8 cellular contexts compared by ENCODE assay signal in genomic region chr6:122530440-122531046, GRCh38. TPM values are rescaled to one million over a fixed set of nuclear protein-coding genes. Genes with fewer than 3 reads are reported as not detected.
DNase-seq lines count a peak whose midpoint lies in the region; ATAC-seq, FAIRE-seq and TF ChIP-seq lines count a peak whose summit lies in the region.

No MANE protein-coding gene starts in this region.

- ATAC-seq in HG02763 (IDR thresholded peaks at IDR 0.05; ENCODE audit: unreplicated experiment) (peak; percentile 94), SK-N-SH treated with all-trans-retinoic acid at 6 μM for 48 hours (peak; percentile 98), GM12878 (peak; percentile 96)

- intact Hi-C loops in A673 (cut with micrococcal nuclease; ENCODE audit: unreplicated experiment) = loop anchor here (1.0 to 10.0 kb wide), 4 partner anchors 38 to 1096 kb away; partner anchors contain the start of gene GJA1
- intact Hi-C loops in GM12878 (cut with micrococcal nuclease; ENCODE audit: unreplicated experiment) = loop anchor here (1.0 kb wide), 4 partner anchors 38 to 196 kb away; no protein-coding TSS in a partner anchor

- H3K4me2 ChIP-seq in GM12878 (ENCODE audit: control insufficient read depth, insufficient read depth) = no peak overlapping the region

- H3K9ac ChIP-seq in GM12878 (ENCODE audit: control insufficient read depth, insufficient read depth, low read length) = no peak overlapping the region

- SMC1A ChIA-PET in GM12878 (lab: Charles Lee; ENCODE audit: uncharacterized antibody, unreplicated experiment) = interaction anchor here (0.6 to 5.1 kb wide), 41 partner anchors 11 to 1754 kb away, joined by 3 to 168 read pairs (median 4); partner anchors contain the start of gene SERINC1

- in situ Hi-C loops in GM13976 (cut with MboI; ENCODE audit: low sequenced_read_pairs, unreplicated experiment) (no loop called here), GM12878 (cut with MboI) (loop anchor here (5.0 kb wide), 1 partner anchor 148 kb away; no protein-coding TSS in a partner anchor)

- no peaks in the 10 kb centered on the region for H4K20me1 ChIP-seq in GM12878 (ENCODE audit: control insufficient read depth, insufficient read depth)

- TF ChIP-seq CTCF in A673 (conservative IDR thresholded peaks at IDR 0.05; ENCODE audit: low read depth, low read length) (peak; percentile 86), GM13976 (IDR thresholded peaks at IDR 0.05; ENCODE audit: borderline replicate concordance, control extremely low read depth, extremely low read depth, insufficient read depth, missing control alignments) (peak; percentile 76), GM12878 (IDR thresholded peaks at IDR 0.05 in 2 of 3, conservative IDR thresholded peaks at IDR 0.05 in 1 of 3; ENCODE audit: control insufficient read depth in 2 of 3, extremely low read depth in 1 of 3, insufficient read depth in 1 of 3, low read depth in 3 of 3, low read length in 3 of 3) (peak; percentile 89 to 94 (median 90))

- H3K9me3 ChIP-seq in A673 (ENCODE audit: low read depth, low read length, poor library complexity, severe bottlenecking) (peaks cover 8% of the 10 kb centered on the region), GM12878 (replicated peaks; ENCODE audit: control insufficient read depth, insufficient read depth, low read length) (no peaks in the 10 kb centered on the region)

- CTCF ChIA-PET in A673 (lab: Charles Lee) = interaction anchor here (0.6 to 2.1 kb wide), 3 partner anchors 38 to 149 kb away, joined by 3 to 42 read pairs (median 11); no protein-coding TSS in a partner anchor
- CTCF ChIA-PET in GM12878 (lab: Yijun Ruan, JAX) = interaction anchor here (0.6 to 7.0 kb wide), 60 partner anchors 9 to 1100 kb away, joined by 3 to 277 read pairs (median 4); no protein-coding TSS in a partner anchor

- no peak for TF ChIP-seq EP300 in GM12878 (IDR thresholded peaks at IDR 0.05; ENCODE audit: borderline replicate concordance in 1 of 2, control insufficient read depth in 1 of 2, low read depth in 2 of 2, low read length in 2 of 2)

- DNase-seq in A673 (ENCODE audit: low spot score) = peak; percentile 81
- DNase-seq in GM13976 (ENCODE audit: low spot score) = peak; percentile 52
- peak; percentile 56 for DNase-seq in NCI-H1105 (lab: John Stamatoyannopoulos, UW)
- peak; percentile 27 for DNase-seq in GM12878 (ENCODE audit: low read depth, low spot score)
- DNase-seq in iPS-NIHi7 (ENCODE audit: extremely low spot score) = peak; percentile 82
- peak; percentile 5 for DNase-seq in stimulated activated CD4-positive, alpha-beta T cell treated with anti-CD3 and anti-CD28 coated beads, Interleukin-1b, Interleukin-23, amount 100 ng/mL, for 48 hours

- FAIRE-seq in GM12878 (lab: Jason Lieb, UNC) = peak; percentile 72

- H2AFZ ChIP-seq in GM12878 (ENCODE audit: control insufficient read depth, low read depth, low read length) = no peak overlapping the region

- TF ChIP-seq POLR2A in GM12878 (IDR thresholded peaks at IDR 0.05; ENCODE audit: low read depth, low read length) = no peak

- BruUV-seq in A673 (replicated peaks; lab: Mats Ljungman, UMichigan) (no TSS peak), GM12878 (replicated peaks; lab: Mats Ljungman, UMichigan) (no TSS peak)

- RAD21 ChIA-PET in GM12878 (lab: Charles Lee; ENCODE audit: unreplicated experiment) = interaction anchor here (0.7 to 3.3 kb wide), 30 partner anchors 11 to 308 kb away, joined by 3 to 115 read pairs (median 4); partner anchors contain the start of gene PKIB

- no peaks in the 10 kb centered on the region for H3K36me3 ChIP-seq in A673 (ENCODE audit: insufficient read depth, low read length, poor library complexity, severe bottlenecking)
- H3K36me3 ChIP-seq in GM12878 (ENCODE audit: control insufficient read depth in 2 of 2, insufficient read depth in 2 of 2, low read length in 1 of 2) = no peaks in the 10 kb centered on the region

- H3K4me1 ChIP-seq in A673 (ENCODE audit: insufficient read depth, low read length, poor library complexity, severe bottlenecking) (no peaks in the 10 kb centered on the region), GM12878 (ENCODE audit: control insufficient read depth, insufficient read depth, low read length) (no peaks in the 10 kb centered on the region)

- H3K27me3 ChIP-seq in A673 (replicated peaks; ENCODE audit: insufficient read depth, low read depth, low read length, poor library complexity) (no peaks in the 10 kb centered on the region), GM12878 (replicated peaks in 1 of 2; ENCODE audit: control insufficient read depth in 2 of 2, insufficient read depth in 2 of 2, low read length in 1 of 2) (no peaks in the 10 kb centered on the region)

- WGBS in GM12878 (ENCODE audit: insufficient coverage, insufficient replicate concordance, low lambda C conversion rate, missing lambda C conversion rate) = 0% methylated on average over 1 of the region's 1 CpG

- H3K79me2 ChIP-seq in GM12878 (ENCODE audit: control insufficient read depth, insufficient read depth, low read length) = no peaks in the 10 kb centered on the region

- POLR2A ChIA-PET in A673 (lab: Charles Lee; ENCODE audit: low non-redundant PET) (no interaction called here), GM12878 (lab: Charles Lee) (no interaction called here)

- peak; percentile 96 for TF ChIP-seq RAD21 in GM12878 (IDR thresholded peaks at IDR 0.05; ENCODE audit: insufficient read depth, low read depth, low read length)

- no peak overlapping the region for H3K27ac ChIP-seq in A673 (ENCODE audit: low read depth, low read length, poor library complexity, severe bottlenecking)
- H3K27ac ChIP-seq in GM12878 (ENCODE audit: control insufficient read depth, insufficient read depth) = no peak overlapping the region

- no peak overlapping the region for H3K4me3 ChIP-seq in A673 (ENCODE audit: low read depth, low read length, poor library complexity, severe bottlenecking)
- H3K4me3 ChIP-seq in GM12878 = no peak overlapping the region

TF ChIP-seq in SK-N-SH treated with all-trans-retinoic acid at 6 μM for 48 hours, 23 proteins besides CTCF, POLR2A, EP300 and RAD21:
- TF ChIP-seq PPARA (CRISPR knock-in tag; IDR thresholded peaks at IDR 0.05; ENCODE audit: borderline replicate concordance) (no peak), TOX (CRISPR knock-in tag; IDR thresholded peaks at IDR 0.05; ENCODE audit: borderline replicate concordance) (no peak), TCF4 (CRISPR knock-in tag; IDR thresholded peaks at IDR 0.05; ENCODE audit: borderline replicate concordance) (no peak), ARNTL (CRISPR knock-in tag; IDR thresholded peaks at IDR 0.05; ENCODE audit: borderline replicate concordance, low read depth) (no peak), ISL1 (CRISPR knock-in tag; IDR thresholded peaks at IDR 0.05) (no peak), SNAI2 (CRISPR knock-in tag; IDR thresholded peaks at IDR 0.05) (no peak), ZNF70 (CRISPR knock-in tag; IDR thresholded peaks at IDR 0.05) (no peak), GLIS3 (CRISPR knock-in tag; IDR thresholded peaks at IDR 0.05) (no peak), ZFP3 (CRISPR knock-in tag; IDR thresholded peaks at IDR 0.05) (no peak)

TF ChIP-seq in GM12878, 131 proteins besides CTCF, POLR2A, EP300 and RAD21 (continues in another document):
- TF ChIP-seq SMC3 (IDR thresholded peaks at IDR 0.05; ENCODE audit: borderline replicate concordance, low read length) (peak; percentile 90), ZNF622 (IDR thresholded peaks at IDR 0.05) (no peak), ZNF687 (IDR thresholded peaks at IDR 0.05) (no peak), YY1 (IDR thresholded peaks at IDR 0.05; ENCODE audit: low read depth, low read length) (0 out of 2 replicates have a peak, but pooled peaks have one; percentile 44)

RNA-seq across cellular contexts. Expression of gene SERINC1, which starts 58.9 kb away (rescaled TPM):
- total RNA-seq in A673 (2021) (81.6 and 82.9 TPM in 2 replicates), GM12878 (2014; rRNA removed) (28.4 and 34.2 TPM in 2 replicates), GM12878 (2014; rRNA removed; fragmentation: Illumina TruSeq; extraction: Trizol) (39.9 and 40.2 TPM in 2 replicates), GM12878 (2021) (22.3 and 22.7 TPM in 2 replicates)
- 58.7 and 59.2 TPM in 2 replicates for total RNA-seq in GM12878 (2013; cell fraction: nucleolus; rRNA removed)
- polyA plus RNA-seq in GM12878 (2011; ENCODE audit: low read depth) = 29.3 TPM
- polyA plus RNA-seq in GM12878 (2011; rRNA removed) (45.7 and 73.9 TPM in 2 replicates), GM12878 (2014; fragmentation: Illumina TruSeq; extraction: Trizol) (35.5 and 42.7 TPM in 2 replicates), GM12878 (2014; fragmentation: Nextera tagmentation; extraction: Ambion mirVana) (10 to 100 TPM; 18.5 to 22.5 TPM), GM12878 (2014; rRNA removed) (21.9 and 27.0 TPM in 2 replicates), GM12878 (2016; fragmentation: Nextera tagmentation; extraction: Ambion mirVana) (10 to 100 TPM; 33.8 to 35.5 TPM)
- 15.7 and 20.0 TPM in 2 replicates for polyA plus RNA-seq in GM12878 (2011; cell fraction: cytosol; rRNA removed)
- 7.5 and 8.0 TPM in 2 replicates for polyA plus RNA-seq in GM12878 (2011; cell fraction: nucleus; rRNA removed)
- 37.1 and 42.4 TPM in 2 replicates for polyA plus RNA-seq in GM12878 (2012)
- polyA minus RNA-seq in GM12878 (2011; rRNA and poly(A)+ RNA removed) = 44.4 and 63.1 TPM in 2 replicates
- 19.4 and 19.8 TPM in 2 replicates for polyA minus RNA-seq in GM12878 (2011; cell fraction: cytosol; rRNA and poly(A)+ RNA removed)
- polyA minus RNA-seq in GM12878 (2011; cell fraction: nucleus; rRNA and poly(A)+ RNA removed) = 10.4 and 14.0 TPM in 2 replicates

Comparison
In these comparisons a context has a peak if more than half of its experiments do, and no peak if none do; other contexts are left out.
1. DNase-seq: peak in every context shown above with its lines; median percentile 82 in iPS-NIHi7; 81 in A673; 56 in NCI-H1105; 52 in GM13976; 27 in GM12878; 5 in stimulated activated CD4-positive, alpha-beta T cell treated with anti-CD3 and anti-CD28 coated beads, Interleukin-1b, Interleukin-23, amount 100 ng/mL, for 48 hours.